17 cellular contexts compared by ENCODE assay signal in genomic region chr7:75891815-75892411, GRCh38.
"Had no signal": no experiment of that assay in that cellular context is flagged by ENCODE, and none has a peak within 500 bp of the region (broad histone marks: within the 10 kb centered on the region; RNA-seq: fewer than 3 reads in every experiment).

No MANE protein-coding gene starts in this region.

- H3K4me3 Mint-ChIP-seq: activated B cell treated with CpG ODN at 0.5 μM for 24 hours; activated CD8-positive, alpha-beta T cell treated with anti-CD3 and anti-CD28 coated beads for 36 hours; activated T-cell treated with anti-CD3 and anti-CD28 coated beads, Interleukin-2, amount 50 U/mL, for 4 hours; naive thymus-derived CD8-positive, alpha-beta T cell; T-helper 2 cell treated with Interferon-gamma antibody and Interleukin-4, amounts not matched to agents 5 μg/mL and 100 μg/mL, for 36 hours; type B pancreatic cell had no signal

- DNase-seq: activated B cell treated with CpG ODN at 0.5 μM for 24 hours; activated CD4-positive, alpha-beta T cell treated with anti-CD3 and anti-CD28 coated beads for 48 hours; activated CD8-positive, alpha-beta T cell treated with anti-CD3 and anti-CD28 coated beads for 36 hours; activated effector memory CD4-positive, alpha-beta T cell treated with Interleukin-2 at 50 U/mL for 16 hours; activated T-cell treated with anti-CD3 and anti-CD28 coated beads, Interleukin-2, amount 50 U/mL, for 4 hours; glutamatergic neuron; naive thymus-derived CD8-positive, alpha-beta T cell; stimulated activated CD4-positive, alpha-beta T cell treated with anti-CD3 and anti-CD28 coated beads, Interleukin-12 subunit alpha, Interleukin-12 subunit beta, amount 100 ng/mL, for 4 hours; stimulated activated CD4-positive, alpha-beta T cell treated with anti-CD3 and anti-CD28 coated beads, Interleukin-2, amount 100 ng/mL, for 24 hours; stimulated activated naive CD4-positive, alpha-beta T cell; substantia nigra had no signal

- FAIRE-seq: colon had no signal

- H3K27ac Mint-ChIP-seq: activated B cell treated with CpG ODN at 0.5 μM for 24 hours; activated CD8-positive, alpha-beta T cell treated with anti-CD3 and anti-CD28 coated beads for 36 hours; T-helper 2 cell treated with Interferon-gamma antibody and Interleukin-4, amounts not matched to agents 5 μg/mL and 100 μg/mL, for 36 hours had no signal

- H3K9me3 ChIP-seq: neutrophil had no signal

- H3K4me1 ChIP-seq: foreskin keratinocyte had no signal

- H3K4me1 Mint-ChIP-seq: activated B cell treated with CpG ODN at 0.5 μM for 24 hours had no signal

- H3K36me3 Mint-ChIP-seq: activated naive CD4-positive, alpha-beta T cell treated with anti-CD3 and anti-CD28 coated beads, Interleukin-2, amount 50 U/mL, for 72 hours had no signal

- H3K9me3 Mint-ChIP-seq: activated B cell treated with CpG ODN at 0.5 μM for 24 hours; activated CD8-positive, alpha-beta T cell treated with anti-CD3 and anti-CD28 coated beads for 36 hours; activated naive CD4-positive, alpha-beta T cell treated with anti-CD3 and anti-CD28 coated beads, Interleukin-2, amount 50 U/mL, for 72 hours; activated T-cell treated with anti-CD3 and anti-CD28 coated beads, Interleukin-2, amount 50 U/mL, for 4 hours; naive thymus-derived CD8-positive, alpha-beta T cell; T-helper 2 cell treated with Interferon-gamma antibody and Interleukin-4, amounts not matched to agents 5 μg/mL and 100 μg/mL, for 36 hours; type B pancreatic cell had no signal

- H3K27me3 Mint-ChIP-seq: activated B cell treated with CpG ODN at 0.5 μM for 24 hours; activated CD8-positive, alpha-beta T cell treated with anti-CD3 and anti-CD28 coated beads for 36 hours; naive thymus-derived CD8-positive, alpha-beta T cell; type B pancreatic cell had no signal

- H3K27me3 ChIP-seq: foreskin keratinocyte, neutrophil had no signal

- H3K27ac ChIP-seq: foreskin keratinocyte, neutrophil had no signal

- ATAC-seq: activated CD8-positive, alpha-beta T cell treated with anti-CD3 and anti-CD28 coated beads for 36 hours; activated naive CD4-positive, alpha-beta T cell treated with anti-CD3 and anti-CD28 coated beads, Interleukin-2, amount 50 U/mL, for 72 hours; activated T-cell treated with anti-CD3 and anti-CD28 coated beads, Interleukin-2, amount 50 U/mL, for 4 hours; naive thymus-derived CD8-positive, alpha-beta T cell had no signal
